Comparison of ENCODE assay signal across 2 cellular contexts in genomic region chr18:26279428-26279827, GRCh38.
TF ChIP-seq lines count a peak whose summit lies in the region.

No MANE protein-coding gene starts in this region.

TF ChIP-seq in HEK293, 187 proteins besides CTCF, POLR2A, EP300 and RAD21:
- peak; percentile 68; the same call in 1 of the 2 replicates for TF ChIP-seq ZNF280D (tag by site-specific recombination; IDR thresholded peaks at IDR 0.05)
- no peak for TF ChIP-seq ZNF510 (tag by site-specific recombination; IDR thresholded peaks at IDR 0.05; ENCODE audit: insufficient replicate concordance)

TF ChIP-seq in K562, 482 proteins besides CTCF, POLR2A, EP300 and RAD21 (continued from another document):
- TF ChIP-seq ATF1 (CRISPR knock-in tag; IDR thresholded peaks at IDR 0.05) (no peak), ATF1 (tag; IDR thresholded peaks at IDR 0.05) (no peak)
